In the genomic region with DNA sequence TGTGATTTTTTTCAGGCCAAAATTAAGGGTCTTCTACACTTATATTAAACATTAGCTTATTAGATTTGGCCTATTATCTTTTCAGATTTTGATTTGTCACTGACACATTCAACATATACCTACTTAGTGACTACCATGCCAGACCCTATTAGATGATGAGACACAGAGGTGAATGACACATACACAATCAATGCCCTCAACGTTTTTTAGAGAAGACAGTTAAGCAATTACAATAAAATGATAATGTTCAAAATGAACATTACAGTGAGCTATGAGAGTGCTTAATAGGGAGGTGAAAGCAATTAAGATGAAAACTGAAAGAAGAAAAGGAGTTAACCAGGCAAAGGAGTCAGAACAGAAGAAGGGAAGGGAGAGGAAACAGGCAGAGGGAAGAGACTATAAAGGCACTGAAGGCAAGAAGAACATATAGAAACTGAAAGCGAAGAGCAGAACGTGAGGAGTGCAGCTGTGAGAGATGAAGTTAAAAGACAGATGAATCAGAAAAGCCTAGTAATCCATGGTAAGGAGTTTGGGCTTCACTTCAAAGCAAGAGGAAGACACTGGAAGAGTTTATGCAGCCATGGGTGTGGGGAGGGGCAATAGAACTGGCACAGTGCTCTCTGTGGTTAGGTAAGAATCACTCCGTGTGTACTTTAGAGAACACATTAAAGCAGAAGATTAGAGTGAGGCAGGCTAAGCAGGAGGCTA, we compare ENCODE assay signal across 8 cellular contexts.
A peak's percentile ranks its signal among the peaks of the same experiment; 100 is the strongest.
DNase-seq lines count a peak whose midpoint lies in the region; ATAC-seq and TF ChIP-seq lines count a peak whose summit lies in the region.

No MANE protein-coding gene starts in this region.

- ATAC-seq in CD4-positive, CD25-positive, alpha-beta regulatory T cell (ENCODE audit: low read depth in 2 of 2) = peak; percentile 39 to 43
- ATAC-seq in GM19397 (IDR thresholded peaks at IDR 0.05; ENCODE audit: unreplicated experiment) (peak; percentile 87), HG03354 (IDR thresholded peaks at IDR 0.05; ENCODE audit: poor library complexity, severe bottlenecking, unreplicated experiment) (peak; percentile 97), activated B cell treated with CpG ODN at 0.5 μM for 24 hours (ENCODE audit: low read depth) (peak; percentile 25), omental fat pad (ENCODE audit: low FRiP score) (peak; percentile 54)

- POLR2A ChIA-PET in activated B cell treated with CpG ODN at 0.5 μM for 24 hours (lab: Charles Lee) = no interaction called here

- H3K27ac ChIP-seq in CD4-positive, CD25-positive, alpha-beta regulatory T cell (ENCODE audit: insufficient read depth, low read length, poor library complexity, severe bottlenecking) = no peak overlapping the region
- no peak overlapping the region for H3K27ac ChIP-seq in tibial artery

- CTCF ChIA-PET in activated B cell treated with CpG ODN at 0.5 μM for 24 hours (lab: Charles Lee) = interaction anchor here (0.8 kb wide), 1 partner anchor 10 kb away, joined by 3 read pairs; no protein-coding TSS in a partner anchor

- no peaks in the 10 kb centered on the region for H3K9me3 Mint-ChIP-seq in CD4-positive, CD25-positive, alpha-beta regulatory T cell
- no peaks in the 10 kb centered on the region for H3K9me3 Mint-ChIP-seq in activated B cell treated with CpG ODN at 0.5 μM for 24 hours

- TF ChIP-seq CTCF in activated B cell treated with CpG ODN at 0.5 μM for 24 hours (IDR thresholded peaks at IDR 0.05) (no peak), omental fat pad (IDR thresholded peaks at IDR 0.05) (no peak), tibial artery (IDR thresholded peaks at IDR 0.05) (no peak)

- H3K36me3 Mint-ChIP-seq in CD4-positive, CD25-positive, alpha-beta regulatory T cell = peaks cover 3% of the 10 kb centered on the region
- H3K36me3 Mint-ChIP-seq in activated B cell treated with CpG ODN at 0.5 μM for 24 hours (ENCODE audit: low read depth) = no peaks in the 10 kb centered on the region

- DNase-seq in CD4-positive, CD25-positive, alpha-beta regulatory T cell = peak in 1 of 3 donors; percentile 58
- no peak for DNase-seq in activated B cell treated with CpG ODN at 0.5 μM for 24 hours
- DNase-seq in omental fat pad (ENCODE audit: low spot score) = no peak
- no peak for DNase-seq in tibial artery
- no peak for DNase-seq in middle frontal gyrus (ENCODE audit: extremely low spot score, low spot score)
- no peak for DNase-seq in NCI-H1105 treated with DMSO at 0.1 percent for 48 hours (lab: John Stamatoyannopoulos, UW)

- H3K4me1 Mint-ChIP-seq in CD4-positive, CD25-positive, alpha-beta regulatory T cell = peaks cover 0 to 11% (median 6%) of the 10 kb centered on the region in 4 donors
- H3K4me1 Mint-ChIP-seq in activated B cell treated with CpG ODN at 0.5 μM for 24 hours = no peaks in the 10 kb centered on the region

- H3K4me1 ChIP-seq in CD4-positive, CD25-positive, alpha-beta regulatory T cell (ENCODE audit: control insufficient read depth, insufficient read depth, low read length, poor library complexity, severe bottlenecking) = peaks cover 7% of the 10 kb centered on the region
- H3K4me1 ChIP-seq in tibial artery = peaks cover 0 to 14% (median 12%) of the 10 kb centered on the region in 4 donors

- no peak overlapping the region for H3K27ac Mint-ChIP-seq in CD4-positive, CD25-positive, alpha-beta regulatory T cell
- no peak overlapping the region for H3K27ac Mint-ChIP-seq in activated B cell treated with CpG ODN at 0.5 μM for 24 hours

- no peaks in the 10 kb centered on the region for H3K36me3 ChIP-seq in CD4-positive, CD25-positive, alpha-beta regulatory T cell (ENCODE audit: control insufficient read depth, insufficient read depth, low read length)
- H3K36me3 ChIP-seq in tibial artery = no peaks in the 10 kb centered on the region

- H3K27me3 ChIP-seq in CD4-positive, CD25-positive, alpha-beta regulatory T cell (ENCODE audit: control insufficient read depth, insufficient read depth, low read length) = no peaks in the 10 kb centered on the region
- no peaks in the 10 kb centered on the region for H3K27me3 ChIP-seq in tibial artery

- intact Hi-C loops in activated B cell treated with CpG ODN at 0.5 μM for 24 hours (cut with micrococcal nuclease) = no loop called here
- intact Hi-C loops in tibial artery (cut with DNase I; ENCODE audit: low total_unique reads) = no loop called here

- H3K4me3 ChIP-seq in CD4-positive, CD25-positive, alpha-beta regulatory T cell (ENCODE audit: low read depth, low read length) = peak overlapping the region; percentile 52
- no peak overlapping the region for H3K4me3 ChIP-seq in tibial artery

- H3K9me3 ChIP-seq in CD4-positive, CD25-positive, alpha-beta regulatory T cell (ENCODE audit: control insufficient read depth in 2 of 2, low read length in 2 of 2) = no peaks in the 10 kb centered on the region
- H3K9me3 ChIP-seq in tibial artery = no peaks in the 10 kb centered on the region

- no peaks in the 10 kb centered on the region for H3K27me3 Mint-ChIP-seq in CD4-positive, CD25-positive, alpha-beta regulatory T cell
- H3K27me3 Mint-ChIP-seq in activated B cell treated with CpG ODN at 0.5 μM for 24 hours = no peaks in the 10 kb centered on the region

- H3K4me3 Mint-ChIP-seq in CD4-positive, CD25-positive, alpha-beta regulatory T cell = no peak overlapping the region
- no peak overlapping the region for H3K4me3 Mint-ChIP-seq in activated B cell treated with CpG ODN at 0.5 μM for 24 hours

Comparison
In these comparisons a context has a peak if more than half of its experiments do, and no peak if none do; other contexts are left out.
1. ATAC-seq: peak in every context shown above with its lines; median percentile 97 in HG03354; 87 in GM19397; 54 in omental fat pad; 41 in CD4-positive, CD25-positive, alpha-beta regulatory T cell; 25 in activated B cell treated with CpG ODN at 0.5 μM for 24 hours.